ENCODE assay signal across 22 cellular contexts in genomic region chr5:179079165-179079987, GRCh38. TPM values are rescaled to one million over a fixed set of nuclear protein-coding genes. Genes with fewer than 3 reads are reported as not detected.
A peak's percentile ranks its signal among the peaks of the same experiment; 100 is the strongest.
DNase-seq lines count a peak whose midpoint lies in the region; ATAC-seq, FAIRE-seq and TF ChIP-seq lines count a peak whose summit lies in the region.
"Had no signal": no experiment of that assay in that cellular context is flagged by ENCODE, and none has a peak within 500 bp of the region (broad histone marks: within the 10 kb centered on the region; RNA-seq: fewer than 3 reads in every experiment).

No MANE protein-coding gene starts in this region.

- H2BK20ac ChIP-seq in IMR-90 (ENCODE audit: low read depth, low read length) (no peak overlapping the region), H1 (ENCODE audit: low read length) (no peak overlapping the region)

- H3K36me3 Mint-ChIP-seq in CD8-positive, alpha-beta memory T cell, result peaks cover 41 to 73% (median 65%) of the 10 kb centered on the region in 3 donors

- H3K4me1 ChIP-seq in CD8-positive, alpha-beta memory T cell (ENCODE audit: insufficient read depth, low read length), result no peaks in the 10 kb centered on the region
- no peaks in the 10 kb centered on the region for H3K4me1 ChIP-seq in IMR-90 (ENCODE audit: control insufficient read depth, insufficient read depth, low read length)
- H3K4me1 ChIP-seq in H1 (replicated peaks in 1 of 4; ENCODE audit: control insufficient read depth in 3 of 4, insufficient read depth in 4 of 4, low read length in 3 of 4), result no peaks in the 10 kb centered on the region
- H3K4me1 ChIP-seq in muscle layer of duodenum (ENCODE audit: control insufficient read depth in 1 of 2, insufficient read depth in 2 of 2, low read length in 2 of 2), result no peaks in the 10 kb centered on the region
- H3K4me1 ChIP-seq: BLaER1 treated with 17β-estradiol and CSF1 and Interleukin-3, amounts not matched to agents 10 nM and 100 nM had no signal

- CTCF ChIA-PET in CD8-positive, alpha-beta memory T cell (lab: Charles Lee), result no interaction called here
- CTCF ChIA-PET in IMR-90 (lab: Yijun Ruan, JAX) (no interaction called here), H1 (lab: Charles Lee; ENCODE audit: partially characterized antibody) (no interaction called here)

- H3K79me1 ChIP-seq in IMR-90 (ENCODE audit: low read depth in 1 of 2, low read length in 2 of 2) (no peaks in the 10 kb centered on the region), H1 (ENCODE audit: low read depth, low read length) (no peaks in the 10 kb centered on the region)

- H2AK5ac ChIP-seq in IMR-90 (ENCODE audit: low read depth, low read length) (no peak overlapping the region), H1 (ENCODE audit: low read depth, low read length) (no peak overlapping the region)

- H2AFZ ChIP-seq in IMR-90 (replicated peaks; ENCODE audit: low read length, poor library complexity) (no peak overlapping the region), H1 (ENCODE audit: low read length) (no peak overlapping the region)

- H3K4me3 Mint-ChIP-seq in CD8-positive, alpha-beta memory T cell, result no peak overlapping the region
- H3K4me3 Mint-ChIP-seq: CD8-positive, alpha-beta T cell; H9 had no signal

- ATAC-seq in IMR-90 (ENCODE audit: low read depth), result no peak
- ATAC-seq in HG03025 (IDR thresholded peaks at IDR 0.05; ENCODE audit: low FRiP score, unreplicated experiment), result no peak
- ATAC-seq: CD8-positive, alpha-beta T cell; Right ventricle myocardium inferior had no signal

- H2BK5ac ChIP-seq in IMR-90 (ENCODE audit: low read depth, low read length, poor library complexity, severe bottlenecking), result no peak overlapping the region
- H2BK5ac ChIP-seq in H1 (ENCODE audit: low read depth, low read length), result no peak overlapping the region

- no peaks in the 10 kb centered on the region for H3K79me2 ChIP-seq in H1 (ENCODE audit: control insufficient read depth in 1 of 2, insufficient read depth in 2 of 2, low read length in 2 of 2)

- no peak overlapping the region for H3K27ac ChIP-seq in CD8-positive, alpha-beta memory T cell (ENCODE audit: low read depth, low read length)
- H3K27ac ChIP-seq in IMR-90 (ENCODE audit: insufficient read depth, low read length) (no peak overlapping the region), H1 (ENCODE audit: low read depth, low read length) (no peak overlapping the region), muscle layer of duodenum (ENCODE audit: low read length) (no peak overlapping the region)
- H3K27ac ChIP-seq: BLaER1 treated with 17β-estradiol and CSF1 and Interleukin-3, amounts not matched to agents 10 nM and 100 nM; SK-N-MC had no signal

- no peak overlapping the region for H2BK12ac ChIP-seq in H1 (ENCODE audit: low read depth, low read length)

- TSS peak; percentile 27 for BruUV-seq in IMR-90 (replicated peaks; lab: Mats Ljungman, UMichigan)

- TF ChIP-seq RAD21 in IMR-90 (IDR thresholded peaks at IDR 0.05; ENCODE audit: low read length) (no peak), H1 (IDR thresholded peaks at IDR 0.05 in 1 of 2, conservative IDR thresholded peaks at IDR 0.05 in 1 of 2; ENCODE audit: low read depth in 2 of 2, low read length in 2 of 2) (no peak)

- H3K9me1 ChIP-seq in IMR-90 (ENCODE audit: insufficient read depth, low read length), result no peaks in the 10 kb centered on the region

- in situ Hi-C loops in IMR-90 (cut with MboI; ENCODE audit: low sequenced_read_pairs), result no loop called here

- H2AK9ac ChIP-seq in IMR-90 (replicated peaks; ENCODE audit: low read depth, low read length, poor library complexity), result no peak overlapping the region

- TF ChIP-seq POLR2A in IMR-90 (IDR thresholded peaks at IDR 0.05; ENCODE audit: low read depth, low read length) (no peak), H1 (IDR thresholded peaks at IDR 0.05; ENCODE audit: control extremely low read depth in 1 of 2, low read depth in 2 of 2, low read length in 2 of 2) (no peak)

- H3K4ac ChIP-seq in IMR-90 (ENCODE audit: low read depth, low read length) (no peak overlapping the region), H1 (replicated peaks; ENCODE audit: insufficient read length, low read depth, low read length) (no peak overlapping the region)

- H4K91ac ChIP-seq in IMR-90 (ENCODE audit: insufficient read depth, low read depth, low read length), result no peak overlapping the region
- no peak overlapping the region for H4K91ac ChIP-seq in H1 (replicated peaks; ENCODE audit: insufficient read length, low read length)

- FAIRE-seq in H1 (lab: Jason Lieb, UNC), result no peak
- FAIRE-seq: RCC 7860 had no signal

- no peaks in the 10 kb centered on the region for H3K27me3 Mint-ChIP-seq in CD8-positive, alpha-beta memory T cell

- intact Hi-C loops in IMR-90 (cut with micrococcal nuclease), result no loop called here

- H2BK120ac ChIP-seq in IMR-90 (ENCODE audit: low read depth, low read length) (no peak overlapping the region), H1 (replicated peaks; ENCODE audit: low read depth, low read length) (no peak overlapping the region)

- H4K8ac ChIP-seq in IMR-90 (ENCODE audit: low read depth in 2 of 2, low read length in 2 of 2), result no peak overlapping the region
- H4K8ac ChIP-seq in H1 (ENCODE audit: extremely low read depth, insufficient read depth, low read length), result no peak overlapping the region

- H3K4me1 Mint-ChIP-seq in CD8-positive, alpha-beta memory T cell, result no peaks in the 10 kb centered on the region
- H3K4me1 Mint-ChIP-seq: H9 had no signal

- H3K9me3 ChIP-seq in CD8-positive, alpha-beta memory T cell (ENCODE audit: low read length), result peaks cover 69% of the 10 kb centered on the region
- H3K9me3 ChIP-seq in IMR-90 (ENCODE audit: control insufficient read depth, insufficient read depth, low read length) (peaks cover 72% of the 10 kb centered on the region), H1 (ENCODE audit: insufficient read depth in 2 of 2, low read depth in 1 of 2, low read length in 1 of 2) (peaks cover 75 to 83% of the 10 kb centered on the region in 2 experiments), muscle layer of duodenum (ENCODE audit: control insufficient read depth in 1 of 2, low read length in 2 of 2) (peaks cover 83 to 88% of the 10 kb centered on the region in 2 donors)

- H3K23me2 ChIP-seq in H1 (ENCODE audit: low read depth, low read length), result no peaks in the 10 kb centered on the region

- H2BK15ac ChIP-seq in IMR-90 (ENCODE audit: low read depth, low read length) (no peak overlapping the region), H1 (ENCODE audit: low read length) (no peak overlapping the region)

- H4K5ac ChIP-seq in IMR-90 (ENCODE audit: low read depth, low read length) (no peak overlapping the region), H1 (ENCODE audit: insufficient read length, low read depth, low read length) (no peak overlapping the region)

- no peak for TF ChIP-seq CTCF in IMR-90 (conservative IDR thresholded peaks at IDR 0.05; ENCODE audit: low read depth, low read length)
- TF ChIP-seq CTCF in H1 (IDR thresholded peaks at IDR 0.05; ENCODE audit: control extremely low read depth in 1 of 3, insufficient read depth in 1 of 3, low read depth in 1 of 3, low read length in 3 of 3), result no peak

- H3K4me2 ChIP-seq in IMR-90 (ENCODE audit: low read depth, low read length), result no peak overlapping the region
- H3K4me2 ChIP-seq in H1 (ENCODE audit: insufficient read depth in 1 of 2, low read depth in 2 of 2, low read length in 2 of 2), result no peak overlapping the region
- H3K4me2 ChIP-seq: BLaER1 treated with 17β-estradiol and CSF1 and Interleukin-3, amounts not matched to agents 10 nM and 100 nM had no signal

- H3K23ac ChIP-seq in IMR-90 (ENCODE audit: low read depth, low read length), result no peak overlapping the region
- H3K23ac ChIP-seq in H1 (ENCODE audit: insufficient read length), result no peak overlapping the region

- H3K27me3 ChIP-seq in CD8-positive, alpha-beta memory T cell (ENCODE audit: insufficient read depth, low read length, poor library complexity, severe bottlenecking), result no peaks in the 10 kb centered on the region
- H3K27me3 ChIP-seq in IMR-90 (ENCODE audit: control insufficient read depth, insufficient read depth, low read length), result no peaks in the 10 kb centered on the region
- no peaks in the 10 kb centered on the region for H3K27me3 ChIP-seq in H1 (replicated peaks in 1 of 4; ENCODE audit: control insufficient read depth in 3 of 4, extremely low read depth in 1 of 4, insufficient read depth in 3 of 4, low read length in 3 of 4)
- H3K27me3 ChIP-seq in muscle layer of duodenum (ENCODE audit: low read depth, low read length), result no peaks in the 10 kb centered on the region
- H3K27me3 ChIP-seq: BLaER1 treated with 17β-estradiol and CSF1 and Interleukin-3, amounts not matched to agents 10 nM and 100 nM had no signal

- TF ChIP-seq EP300 in H1 (IDR thresholded peaks at IDR 0.05; ENCODE audit: borderline replicate concordance in 1 of 2, low read depth in 2 of 2, low read length in 2 of 2), result no peak

- H3K56ac ChIP-seq in IMR-90 (ENCODE audit: extremely low read depth, insufficient read depth, low read length) (no peak overlapping the region), H1 (replicated peaks; ENCODE audit: insufficient read length, low read depth, low read length) (no peak overlapping the region)

- peak overlapping the region; percentile 13 for H3K4me3 ChIP-seq in CD8-positive, alpha-beta memory T cell (ENCODE audit: low read length)
- H3K4me3 ChIP-seq in IMR-90 (ENCODE audit: insufficient read depth, low read depth, low read length), result no peak overlapping the region
- no peak overlapping the region for H3K4me3 ChIP-seq in H1 (ENCODE audit: extremely low read depth in 1 of 4, insufficient read depth in 2 of 4, low read depth in 3 of 4, low read length in 4 of 4)
- peak overlapping the region; percentile 30 to 68 for H3K4me3 ChIP-seq in muscle layer of duodenum (ENCODE audit: low read depth in 1 of 2, low read length in 2 of 2)
- H3K4me3 ChIP-seq: BLaER1 treated with 17β-estradiol and CSF1 and Interleukin-3, amounts not matched to agents 10 nM and 100 nM; SK-N-MC had no signal

- no peak overlapping the region for H3K14ac ChIP-seq in IMR-90 (replicated peaks; ENCODE audit: low read depth, low read length)
- no peak overlapping the region for H3K14ac ChIP-seq in H1 (ENCODE audit: insufficient read length)

- POLR2A ChIA-PET in CD8-positive, alpha-beta memory T cell (lab: Charles Lee), result no interaction called here
- POLR2A ChIA-PET in IMR-90 (lab: Charles Lee; ENCODE audit: unreplicated experiment), result no interaction called here
- POLR2A ChIA-PET in H1 (lab: Charles Lee; ENCODE audit: partially characterized antibody), result interaction anchor here (0.8 kb wide), 1 partner anchor 17 kb away, joined by 3 read pairs; no protein-coding TSS in a partner anchor

- peaks cover 35% of the 10 kb centered on the region for H3K36me3 ChIP-seq in CD8-positive, alpha-beta memory T cell (ENCODE audit: insufficient read depth, low read length)
- peaks cover 37% of the 10 kb centered on the region for H3K36me3 ChIP-seq in IMR-90 (ENCODE audit: control insufficient read depth, insufficient read depth, low read length)
- peaks cover 0 to 33% (median 10%) of the 10 kb centered on the region in 4 experiments; a peak in 4 of 8 replicates for H3K36me3 ChIP-seq in H1 (ENCODE audit: control insufficient read depth in 2 of 4, insufficient read depth in 4 of 4, low read length in 3 of 4)
- peaks cover 38 to 81% of the 10 kb centered on the region in 2 donors for H3K36me3 ChIP-seq in muscle layer of duodenum (ENCODE audit: control insufficient read depth in 1 of 2, insufficient read depth in 2 of 2, low read length in 2 of 2)

- WGBS in IMR-90 (ENCODE audit: extremely low coverage in 2 of 2, insufficient read length in 1 of 2), 2 experiments, result 100% methylated on average over 1 of the region's 11 CpGs; no CpG with 5 or more reads in 1 of the 2 experiments
- WGBS in H1 (ENCODE audit: extremely low coverage in 1 of 2, insufficient coverage in 1 of 2, insufficient read length in 1 of 2, insufficient replicate concordance in 2 of 2, low coverage in 1 of 2, low lambda C conversion rate in 2 of 2, missing lambda C conversion rate in 1 of 2), 2 experiments, result 88% methylated on average over 11 of the region's 11 CpGs; no CpG with 5 or more reads in 1 of the 2 experiments

- H3K9me3 Mint-ChIP-seq in CD8-positive, alpha-beta memory T cell, result peaks cover 54 to 95% (median 89%) of the 10 kb centered on the region in 5 donors

- H3K18ac ChIP-seq in IMR-90 (ENCODE audit: low read depth, low read length) (no peak overlapping the region), H1 (ENCODE audit: extremely low read depth, low read length) (no peak overlapping the region)

- H3K9ac ChIP-seq in IMR-90 (ENCODE audit: low read depth, low read length), result no peak overlapping the region
- H3K9ac ChIP-seq in H1 (replicated peaks in 1 of 4; ENCODE audit: extremely low read depth in 1 of 4, low read depth in 3 of 4, low read length in 3 of 4), result no peak overlapping the region
- H3K9ac ChIP-seq: BLaER1 treated with 17β-estradiol and CSF1 and Interleukin-3, amounts not matched to agents 10 nM and 100 nM had no signal

- no peaks in the 10 kb centered on the region for H4K20me1 ChIP-seq in IMR-90 (ENCODE audit: insufficient read depth, low read length)
- H4K20me1 ChIP-seq in H1 (replicated peaks in 1 of 2; ENCODE audit: control insufficient read depth in 1 of 2, insufficient read depth in 2 of 2, low read length in 2 of 2), result no peaks in the 10 kb centered on the region
- H4K20me1 ChIP-seq: BLaER1 treated with 17β-estradiol and CSF1 and Interleukin-3, amounts not matched to agents 10 nM and 100 nM had no signal

- dilution Hi-C loops in IMR-90 (cut with HindIII; ENCODE audit: low sequenced_read_pairs, unreplicated experiment), result no loop called here

- DNase-seq in CD8-positive, alpha-beta memory T cell, result no peak
- DNase-seq in IMR-90 (no peak), H1 (ENCODE audit: low read depth in 1 of 2, low spot score in 2 of 2) (no peak), Ammon's horn (ENCODE audit: low spot score) (no peak), SIG-M5 treated with dmso at 0.1 percent for 504 hours (lab: John Stamatoyannopoulos, UW; ENCODE audit: unreplicated experiment) (no peak)
- DNase-seq: CD8-positive, alpha-beta T cell; DMS53; EL; H9; KBM-7; NCI-H1105 treated with DMSO at 0.1 percent for 48 hours; NCI-H1694; NCI-H2107; NCI-H510A treated with DMSO at 0.1 percent for 48 hours; NCI-H774 had no signal

- no peak overlapping the region for H3K27ac Mint-ChIP-seq in CD8-positive, alpha-beta memory T cell
- H3K27ac Mint-ChIP-seq: CD8-positive, alpha-beta T cell; H9 had no signal

RNA-seq across cellular contexts. Expression of gene ZNF354C, which starts 19.2 kb away (rescaled TPM):
- total RNA-seq in CD8-positive, alpha-beta memory T cell, result 1 to 10 TPM; 5.7 to 6.0 TPM
- polyA plus RNA-seq in CD8-positive, alpha-beta memory T cell, result 0.87 TPM
- 5.6 and 7.2 TPM in 2 replicates for total RNA-seq in IMR-90 (2012; rRNA removed)
- polyA plus RNA-seq in IMR-90 (2012; rRNA removed) (1.5 and 1.9 TPM in 2 replicates), H1 (2011; rRNA removed) (0.64 and 0.85 TPM in 2 replicates)
- polyA plus RNA-seq in IMR-90 (2012; cell fraction: cytosol; rRNA removed), result 0.38 and 0.46 TPM in 2 replicates
- polyA plus RNA-seq in IMR-90 (2012; cell fraction: nucleus; rRNA removed; ENCODE audit: low replicate concordance), result 2.0 and 6.3 TPM in 2 replicates
- total RNA-seq in H1 (2021; fragmentation: NEBNext Ultra II Directional; extraction: Animal tissue kit (Norgen Biotek cat#: 25700)), result 2.3 and 2.6 TPM in 2 replicates
- 1.2 TPM for polyA plus RNA-seq in H1 (2011; cell fraction: cytosol; rRNA removed)
- polyA plus RNA-seq in H1 (2011; cell fraction: nucleus; rRNA removed), result 2.2 TPM
- polyA plus RNA-seq in H1 (2012, experiment 1 of 2), result 0.97 to 1.7 TPM (median 1.5 TPM) in 4 replicates
- polyA plus RNA-seq in H1 (2012, experiment 2 of 2), result 0.10 TPM
- polyA plus RNA-seq in H1 (2013, experiment 1 of 2), result 3.4 TPM
- polyA plus RNA-seq in H1 (2013, experiment 2 of 2), result 3.2 TPM
- polyA minus RNA-seq in H1 (2011; rRNA and poly(A)+ RNA removed), result 2.8 and 3.8 TPM in 2 replicates
- 1.4 TPM for polyA minus RNA-seq in H1 (2011; cell fraction: cytosol; rRNA and poly(A)+ RNA removed)
- polyA minus RNA-seq in H1 (2011; cell fraction: nucleus; rRNA and poly(A)+ RNA removed), result 5.5 TPM
- total RNA-seq: OCI-LY7 had no signal

RNA-seq across cellular contexts. Expression of gene ZNF879, which starts 55.8 kb away (rescaled TPM):
- 1 to 10 TPM; 3.6 to 3.9 TPM for total RNA-seq in CD8-positive, alpha-beta memory T cell
- polyA plus RNA-seq in CD8-positive, alpha-beta memory T cell, result 3.5 TPM
- 3.3 and 3.4 TPM in 2 replicates for total RNA-seq in IMR-90 (2012; rRNA removed)
- polyA plus RNA-seq in IMR-90 (2012; rRNA removed), result 0.89 and 1.4 TPM in 2 replicates
- polyA plus RNA-seq in IMR-90 (2012; cell fraction: cytosol; rRNA removed), result 0.35 and 1.0 TPM in 2 replicates
- 2.4 and 3.3 TPM in 2 replicates for polyA plus RNA-seq in IMR-90 (2012; cell fraction: nucleus; rRNA removed; ENCODE audit: low replicate concordance)
- 3.1 and 3.9 TPM in 2 replicates for total RNA-seq in H1 (2021; fragmentation: NEBNext Ultra II Directional; extraction: Animal tissue kit (Norgen Biotek cat#: 25700))
- 1.4 and 2.2 TPM in 2 replicates for polyA plus RNA-seq in H1 (2011; rRNA removed)
- polyA plus RNA-seq in H1 (2011; cell fraction: cytosol; rRNA removed), result 1.4 TPM
- 4.0 TPM for polyA plus RNA-seq in H1 (2011; cell fraction: nucleus; rRNA removed)
- polyA plus RNA-seq in H1 (2012, experiment 1 of 2), result 1.5 to 2.7 TPM (median 1.9 TPM) in 4 replicates
- 0.10 TPM for polyA plus RNA-seq in H1 (2012, experiment 2 of 2)
- 2.5 TPM for polyA plus RNA-seq in H1 (2013, experiment 1 of 2)
- 2.3 TPM for polyA plus RNA-seq in H1 (2013, experiment 2 of 2)
- 8.5 and 9.2 TPM in 2 replicates for polyA minus RNA-seq in H1 (2011; rRNA and poly(A)+ RNA removed)
- polyA minus RNA-seq in H1 (2011; cell fraction: cytosol; rRNA and poly(A)+ RNA removed), result 2.7 TPM
- 11.4 TPM for polyA minus RNA-seq in H1 (2011; cell fraction: nucleus; rRNA and poly(A)+ RNA removed)

Comparison
In these comparisons a context has a peak if more than half of its experiments do, and no peak if none do; other contexts are left out.
1. H3K4me3 ChIP-seq: peak in CD8-positive, alpha-beta memory T cell (single experiment) and muscle layer of duodenum (2 of 2); none in IMR-90 (single experiment) and H1 (0 of 4).